In genomic region chr14:26596722-26597030, GRCh38 we compare ENCODE assay signal across 8 cellular contexts. TPM values are rescaled to one million over a fixed set of nuclear protein-coding genes. Genes with fewer than 3 reads are reported as not detected.
DNase-seq lines count a peak whose midpoint lies in the region; ATAC-seq and TF ChIP-seq lines count a peak whose summit lies in the region.

No MANE protein-coding gene starts in this region.

- no peaks in the 10 kb centered on the region for H3K9me3 Mint-ChIP-seq in GM23338

- H3K27me3 Mint-ChIP-seq in GM23338 (ENCODE audit: insufficient read depth, low read depth, poor library complexity): peaks cover 7% of the 10 kb centered on the region

- H3K27me3 ChIP-seq in GM23338 (ENCODE audit: insufficient read depth): 0 out of 2 replicates have a peak, but pooled peaks cover 9% of the 10 kb centered on the region
- H3K27me3 ChIP-seq in SJCRH30: no peaks in the 10 kb centered on the region; the same call in 1 of the 2 replicates

- DNase-seq in GM23338 (ENCODE audit: low spot score) (no peak), SJCRH30 (peak; percentile 3 to 41), left cardiac atrium (peak; percentile 19), retinal pigment epithelial cell (ENCODE audit: low read depth) (no peak), OCI-M2 (lab: John Stamatoyannopoulos, UW; ENCODE audit: unreplicated experiment) (no peak), T1000 (lab: John Stamatoyannopoulos, UW) (no peak)

- H3K4me3 ChIP-seq in GM23338 (peak overlapping the region; percentile 82), SJCRH30 (peak overlapping the region; percentile 98), retinal pigment epithelial cell (ENCODE audit: low read length) (peak overlapping the region; percentile 91)

- H3K9me2 ChIP-seq in GM23338 (ENCODE audit: insufficient read depth): no peaks in the 10 kb centered on the region

- no peaks in the 10 kb centered on the region for H3K9me3 ChIP-seq in SJCRH30 (replicated peaks)

- no peaks in the 10 kb centered on the region for H3F3A ChIP-seq in GM23338 (replicated peaks; ENCODE audit: low read depth)

- peak overlapping the region; percentile 84 for H3K4me2 ChIP-seq in GM23338

- H3K36me3 ChIP-seq in GM23338 (ENCODE audit: insufficient read depth): no peaks in the 10 kb centered on the region
- no peaks in the 10 kb centered on the region for H3K36me3 ChIP-seq in SJCRH30

- peaks cover 21% of the 10 kb centered on the region for H3K79me2 ChIP-seq in GM23338 (replicated peaks; ENCODE audit: insufficient read depth)

- H3K4me3 Mint-ChIP-seq in GM23338: peak overlapping the region; percentile 96

- no peaks in the 10 kb centered on the region for H3K36me3 Mint-ChIP-seq in GM23338 (ENCODE audit: low read depth)

- peak overlapping the region; percentile 82; the same call in 1 of the 2 replicates for H2AFZ ChIP-seq in GM23338

- TF ChIP-seq CTCF in GM23338 (conservative IDR thresholded peaks at IDR 0.05; ENCODE audit: low read depth in 2 of 2) (no peak), retinal pigment epithelial cell (conservative IDR thresholded peaks at IDR 0.05; ENCODE audit: low read depth, low read length) (no peak)

- H3K4me1 ChIP-seq in GM23338 (ENCODE audit: insufficient read depth) (peaks cover 27% of the 10 kb centered on the region), SJCRH30 (peaks cover 8% of the 10 kb centered on the region; the same call in 1 of the 2 replicates)

- H3K4me1 Mint-ChIP-seq in GM23338: peaks cover 31% of the 10 kb centered on the region

- H3K27ac ChIP-seq in GM23338 (ENCODE audit: low read depth) (0 out of 2 replicates have a peak overlapping the region, but pooled peaks have one; percentile 20), SJCRH30 (no peak overlapping the region; the same call in 1 of the 2 replicates)

- intact Hi-C loops in left cardiac atrium (cut with DNase I): no loop called here

- no peaks in the 10 kb centered on the region for H4K20me1 ChIP-seq in GM23338 (replicated peaks; ENCODE audit: insufficient read depth)

- no peak for ATAC-seq in GM23338
- ATAC-seq in left cardiac atrium: no peak
- ATAC-seq in HG03521 (IDR thresholded peaks at IDR 0.05; ENCODE audit: unreplicated experiment): no peak
- no peak for ATAC-seq in GM21723 (IDR thresholded peaks at IDR 0.05; ENCODE audit: unreplicated experiment)

- H3K27ac Mint-ChIP-seq in GM23338: peak overlapping the region; percentile 93

TF ChIP-seq in GM23338, 12 proteins besides CTCF, POLR2A, EP300 and RAD21:
- TF ChIP-seq ZNF114 (CRISPR knock-in tag; IDR thresholded peaks at IDR 0.05) (no peak), STAT1 (IDR thresholded peaks at IDR 0.05; ENCODE audit: unreplicated experiment) (no peak), POLR2AphosphoS5 (IDR thresholded peaks at IDR 0.05; ENCODE audit: low read depth) (no peak), CREB1 (CRISPR knock-in tag; IDR thresholded peaks at IDR 0.05; ENCODE audit: low read depth) (no peak)

RNA-seq across cellular contexts. Expression of gene NOVA1, which starts 1.2 kb away (rescaled TPM):
- total RNA-seq in GM23338 (2014; rRNA removed; shearing (Covaris generic)): 8.1 and 10.9 TPM in 2 replicates
- 11.0 and 11.6 TPM in 2 replicates for polyA plus RNA-seq in GM23338 (2016; fragmentation: Nextera tagmentation; extraction: Ambion mirVana)
- 5.5 and 6.7 TPM in 2 replicates for total RNA-seq in SJCRH30 (2014; rRNA removed; shearing (Covaris generic))
- 1 to 10 TPM; 2.9 to 4.8 TPM for total RNA-seq in left cardiac atrium

Comparison
In these comparisons a context has a peak if more than half of its experiments do, and no peak if none do; other contexts are left out.
1. DNase-seq: peak in SJCRH30 (2 of 2) and left cardiac atrium (single experiment); none in GM23338 (single experiment), retinal pigment epithelial cell (single experiment), OCI-M2 (single experiment) and T1000 (single experiment).
2. Peak in every context shown above with its lines, with median percentiles within 50 percentile points of each other: H3K4me3 ChIP-seq.